Comparison of ENCODE assay signal across 21 cellular contexts in genomic region chr5:8870349-8870748, GRCh38.
"Had no signal": no experiment of that assay in that cellular context is flagged by ENCODE, and none has a peak within 500 bp of the region (broad histone marks: within the 10 kb centered on the region; RNA-seq: fewer than 3 reads in every experiment).

No MANE protein-coding gene starts in this region.

- H3K4me3 Mint-ChIP-seq: effector memory CD8-positive, alpha-beta T cell; naive thymus-derived CD4-positive, alpha-beta T cell; nephron; stimulated activated naive CD8-positive, alpha-beta T cell treated with anti-CD3 and anti-CD28 coated beads, Interleukin-15, amount 100 ng/mL, for 72 hours; type B pancreatic cell had no signal

- H3K27me3 Mint-ChIP-seq: effector memory CD8-positive, alpha-beta T cell; naive thymus-derived CD4-positive, alpha-beta T cell; stimulated activated naive CD8-positive, alpha-beta T cell treated with anti-CD3 and anti-CD28 coated beads, Interleukin-15, amount 100 ng/mL, for 72 hours had no signal

- H3K9me3 Mint-ChIP-seq: nephron, type B pancreatic cell had no signal

- H3K4me1 ChIP-seq: gastrocnemius medialis, left lung, pancreas, right lobe of liver, tibial artery had no signal

- H3K9me3 ChIP-seq: gastrocnemius medialis, left lung, pancreas, right lobe of liver, tibial artery had no signal

- H3K36me3 ChIP-seq: gastrocnemius medialis, left lung, pancreas, right lobe of liver, tibial artery had no signal

- H3K27ac Mint-ChIP-seq: effector memory CD8-positive, alpha-beta T cell; naive thymus-derived CD4-positive, alpha-beta T cell; nephron; stimulated activated naive CD8-positive, alpha-beta T cell treated with anti-CD3 and anti-CD28 coated beads, Interleukin-15, amount 100 ng/mL, for 72 hours; type B pancreatic cell had no signal

- H3K4me1 Mint-ChIP-seq: naive thymus-derived CD4-positive, alpha-beta T cell; nephron; stimulated activated naive CD8-positive, alpha-beta T cell treated with anti-CD3 and anti-CD28 coated beads, Interleukin-15, amount 100 ng/mL, for 72 hours had no signal

- H3K4me3 ChIP-seq: gastrocnemius medialis, left lung, pancreas, right lobe of liver, tibial artery had no signal

- H3K27me3 ChIP-seq: gastrocnemius medialis, left lung, pancreas, right lobe of liver, tibial artery had no signal

- ATAC-seq: effector memory CD8-positive, alpha-beta T cell; gastrocnemius medialis; left lung; naive thymus-derived CD4-positive, alpha-beta T cell; pancreas; right lobe of liver; stimulated activated naive CD8-positive, alpha-beta T cell treated with anti-CD3 and anti-CD28 coated beads, Interleukin-15, amount 100 ng/mL, for 72 hours had no signal

- H3K27ac ChIP-seq: gastrocnemius medialis, left lung, pancreas, right lobe of liver, tibial artery had no signal

- DNase-seq: cortex of kidney; effector memory CD8-positive, alpha-beta T cell; foreskin fibroblast; gastrocnemius medialis; head of caudate nucleus; kidney; mesenchymal stem cell; midbrain; naive thymus-derived CD4-positive, alpha-beta T cell; occipital lobe; right lobe of liver; small intestine; stimulated activated CD4-positive, alpha-beta T cell treated with anti-CD3 and anti-CD28 coated beads, Interleukin-15, amount 100 ng/mL, for 24 hours; stimulated activated CD4-positive, alpha-beta T cell treated with anti-CD3 and anti-CD28 coated beads, Interleukin-2, amount 100 ng/mL, for 48 hours; stimulated activated naive CD4-positive, alpha-beta T cell; stimulated activated naive CD8-positive, alpha-beta T cell treated with anti-CD3 and anti-CD28 coated beads, Interleukin-15, amount 100 ng/mL, for 72 hours; tibial artery had no signal

- H3K36me3 Mint-ChIP-seq: naive thymus-derived CD4-positive, alpha-beta T cell; type B pancreatic cell had no signal
